29 cellular contexts compared by ENCODE assay signal in the genomic region with DNA sequence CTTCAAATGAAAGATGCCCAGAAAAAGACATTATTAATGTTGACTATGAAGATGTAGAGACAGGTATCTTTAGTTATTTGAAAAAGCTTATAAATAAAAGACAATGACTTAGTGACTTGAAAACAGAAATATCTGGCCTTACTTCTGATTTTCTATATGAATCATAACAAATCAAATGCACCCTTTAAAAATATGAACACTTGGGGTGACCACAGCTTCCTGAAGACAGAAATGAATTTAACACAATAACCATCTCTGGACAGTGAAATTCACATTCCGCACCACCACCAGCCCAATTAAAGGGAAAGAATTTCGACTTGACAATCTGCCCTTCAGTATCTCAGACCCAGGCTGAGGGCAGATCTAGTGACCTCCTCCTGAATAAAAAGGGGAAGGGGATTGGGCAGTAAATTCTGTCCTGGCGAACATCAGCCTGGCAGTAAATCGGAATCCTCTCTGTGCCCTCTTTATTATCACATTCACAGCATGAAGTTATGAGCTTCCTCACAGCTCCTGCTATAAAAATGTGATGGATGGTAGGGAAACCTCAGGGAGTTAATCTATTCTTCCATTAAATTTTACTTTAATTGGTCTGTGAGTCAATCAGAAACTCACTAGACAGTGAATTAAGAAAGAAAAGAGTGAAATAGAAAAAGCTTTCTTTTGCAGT.
DNase-seq lines count a peak whose midpoint lies in the region; ATAC-seq, FAIRE-seq and TF ChIP-seq lines count a peak whose summit lies in the region.
"Had no signal": no experiment of that assay in that cellular context is flagged by ENCODE, and none has a peak within 500 bp of the region (broad histone marks: within the 10 kb centered on the region; RNA-seq: fewer than 3 reads in every experiment).

No MANE protein-coding gene starts in this region.

- no peak overlapping the region for H2AFZ ChIP-seq in endothelial cell of umbilical vein (ENCODE audit: low read depth, low read length)

- H3K36me3 ChIP-seq in Panc1 (ENCODE audit: control insufficient read depth, insufficient read depth, low read length) = no peaks in the 10 kb centered on the region
- H3K36me3 ChIP-seq in endothelial cell of umbilical vein (ENCODE audit: control insufficient read depth in 2 of 2, extremely low read depth in 1 of 2, insufficient read depth in 2 of 2, low read length in 2 of 2) = no peaks in the 10 kb centered on the region
- H3K36me3 ChIP-seq in colonic mucosa = no peaks in the 10 kb centered on the region
- H3K36me3 ChIP-seq: left lung, thoracic aorta had no signal

- dilution Hi-C loops in endothelial cell of umbilical vein (cut with MboI; ENCODE audit: extremely low pct_ligation_motif_present, low sequenced_read_pairs) = no loop called here

- POLR2A ChIA-PET in Panc1 (lab: Charles Lee) (no interaction called here), endothelial cell of umbilical vein (lab: Charles Lee) (no interaction called here)

- peak overlapping the region; percentile 84 for H3K27ac ChIP-seq in Panc1 (ENCODE audit: low read length)
- peak overlapping the region; percentile 90 for H3K27ac ChIP-seq in endothelial cell of umbilical vein (ENCODE audit: insufficient read depth, low read depth, low read length)
- H3K27ac ChIP-seq in colonic mucosa = no peak overlapping the region
- H3K27ac ChIP-seq: dorsolateral prefrontal cortex, left lung, thoracic aorta had no signal

- H3K9me3 Mint-ChIP-seq in activated T-cell treated with anti-CD3 and anti-CD28 coated beads, Interleukin-2, amount 50 U/mL, for 72 hours = no peaks in the 10 kb centered on the region
- H3K9me3 Mint-ChIP-seq in activated T-cell treated with anti-CD3 and anti-CD28 coated beads, Interleukin-2, amount 50 U/mL, for 4 hours = no peaks in the 10 kb centered on the region
- H3K9me3 Mint-ChIP-seq in type B pancreatic cell = no peaks in the 10 kb centered on the region
- H3K9me3 Mint-ChIP-seq: activated B cell treated with CpG ODN at 0.5 μM for 24 hours; activated naive CD8-positive, alpha-beta T cell treated with anti-CD3 and anti-CD28 coated beads, Interleukin-2, amount 10 ng/mL, durations not matched to agents 7 days and 5 days; activated T-helper 2 cell treated with anti-CD3 and anti-CD28 coated beads, Interferon-gamma antibody, Interleukin-2, Interleukin-4, amounts not matched to agents 10 μg/mL and 5 μg/mL and 100 μg/mL, durations not matched to agents 14 hours and 24 hours and 36 hours; CD8-positive, alpha-beta memory T cell; HFFc6 had no signal

- no peak for DNase-seq in activated T-cell treated with anti-CD3 and anti-CD28 coated beads, Interleukin-2, amount 50 U/mL, for 72 hours
- no peak for DNase-seq in activated T-cell treated with anti-CD3 and anti-CD28 coated beads, Interleukin-2, amount 50 U/mL, for 4 hours
- no peak for DNase-seq in Panc1 (ENCODE audit: low read depth, low spot score)
- no peak for DNase-seq in endothelial cell of umbilical vein (ENCODE audit: low read depth, low spot score)
- no peak for DNase-seq in type B pancreatic cell (ENCODE audit: extremely low spot score, unreplicated experiment)
- DNase-seq in H54 (ENCODE audit: insufficient read length, low spot score) = no peak
- DNase-seq in NCI-H226 = no peak
- no peak for DNase-seq in colonic mucosa
- DNase-seq: 8988T; activated B cell treated with CpG ODN at 0.5 μM for 24 hours; activated CD8-positive, alpha-beta memory T cell treated with anti-CD3 and anti-CD28 coated beads, Interleukin-2, amount 10 ng/mL, durations not matched to agents 7 days and 5 days; activated naive CD8-positive, alpha-beta T cell treated with anti-CD3 and anti-CD28 coated beads, Interleukin-2, amount 10 ng/mL, durations not matched to agents 7 days and 5 days; CD8-positive, alpha-beta memory T cell; cerebellar nuclear complex; dorsolateral prefrontal cortex; HFFc6; hypothalamus; Kasumi-1; left lung; MV-4-11; NCI-H146; NCI-H510A; NK-92 treated with Interleukin-12 subunit alpha and Interleukin-12 subunit beta, amount 100 ng/mL, for 24 hours; SHP77 treated with DMSO at 0.1 percent for 48 hours; stimulated activated naive CD8-positive, alpha-beta T cell treated with anti-CD3 and anti-CD28 coated beads, Interleukin-15, Interleukin-2, amounts not matched to agents 100 U/mL and 50 U/mL, for 24 hours had no signal

- in situ Hi-C loops in Panc1 (cut with HindIII; ENCODE audit: low pct_unique_long_range_greater_than_20kb, low sequenced_read_pairs) = no loop called here

- no TSS peak for BruUV-seq in Panc1 (replicated peaks; lab: Mats Ljungman, UMichigan)
- BruUV-seq in endothelial cell of umbilical vein (replicated peaks; lab: Mats Ljungman, UMichigan) = no TSS peak

- H3K4me1 Mint-ChIP-seq in activated T-cell treated with anti-CD3 and anti-CD28 coated beads, Interleukin-2, amount 50 U/mL, for 72 hours (ENCODE audit: low read depth) = peaks cover 34% of the 10 kb centered on the region
- peaks cover 67% of the 10 kb centered on the region for H3K4me1 Mint-ChIP-seq in activated T-cell treated with anti-CD3 and anti-CD28 coated beads, Interleukin-2, amount 50 U/mL, for 4 hours (ENCODE audit: low read depth)
- H3K4me1 Mint-ChIP-seq in type B pancreatic cell (ENCODE audit: unreplicated experiment) = peaks cover 30% of the 10 kb centered on the region

- no peak for TF ChIP-seq CTCF in Panc1 (IDR thresholded peaks at IDR 0.05)
- TF ChIP-seq CTCF in endothelial cell of umbilical vein (IDR thresholded peaks at IDR 0.05; ENCODE audit: extremely low read depth in 1 of 2, insufficient read depth in 1 of 2, low read depth in 1 of 2, low read length in 2 of 2) = no peak
- TF ChIP-seq CTCF in type B pancreatic cell (conservative IDR thresholded peaks at IDR 0.05) = no peak
- TF ChIP-seq CTCF in colonic mucosa (IDR thresholded peaks at IDR 0.05) = no peak

- H3K27ac Mint-ChIP-seq in activated T-cell treated with anti-CD3 and anti-CD28 coated beads, Interleukin-2, amount 50 U/mL, for 72 hours = peak overlapping the region; percentile 84
- H3K27ac Mint-ChIP-seq in type B pancreatic cell = peak overlapping the region; percentile 10
- H3K27ac Mint-ChIP-seq: activated B cell treated with CpG ODN at 0.5 μM for 24 hours; activated CD8-positive, alpha-beta memory T cell treated with anti-CD3 and anti-CD28 coated beads, Interleukin-2, amount 10 ng/mL, durations not matched to agents 7 days and 5 days; activated naive CD8-positive, alpha-beta T cell treated with anti-CD3 and anti-CD28 coated beads, Interleukin-2, amount 10 ng/mL, durations not matched to agents 7 days and 5 days; B cell; HFFc6 had no signal

- H3K4me3 ChIP-seq in Panc1 (ENCODE audit: low read depth in 2 of 2, low read length in 2 of 2) (no peak overlapping the region), endothelial cell of umbilical vein (replicated peaks in 1 of 3; ENCODE audit: insufficient read depth in 1 of 3, low read depth in 1 of 3, low read length in 3 of 3) (no peak overlapping the region), colonic mucosa (no peak overlapping the region)
- H3K4me3 ChIP-seq: dorsolateral prefrontal cortex, left lung, thoracic aorta had no signal

- no peak for ATAC-seq in activated T-cell treated with anti-CD3 and anti-CD28 coated beads, Interleukin-2, amount 50 U/mL, for 72 hours (replicated peaks in 1 of 2)
- ATAC-seq in activated T-cell treated with anti-CD3 and anti-CD28 coated beads, Interleukin-2, amount 50 U/mL, for 4 hours = no peak
- ATAC-seq in Panc1 = no peak
- ATAC-seq: activated CD8-positive, alpha-beta memory T cell treated with anti-CD3 and anti-CD28 coated beads, Interleukin-2, amount 10 ng/mL, durations not matched to agents 7 days and 5 days; HepG2; left lung; stimulated activated naive CD8-positive, alpha-beta T cell treated with anti-CD3 and anti-CD28 coated beads, Interleukin-15, Interleukin-2, amounts not matched to agents 100 U/mL and 50 U/mL, for 24 hours had no signal

- FAIRE-seq in endothelial cell of umbilical vein (lab: Jason Lieb, UNC) (no peak), H54 (lab: Jason Lieb, UNC) (no peak)
- FAIRE-seq: HepG2 had no signal

- H3K79me2 ChIP-seq in endothelial cell of umbilical vein (ENCODE audit: control insufficient read depth, insufficient read depth, low read length) = no peaks in the 10 kb centered on the region

- H3K4me1 ChIP-seq in Panc1 (ENCODE audit: control insufficient read depth, insufficient read depth, low read length) (peaks cover 48% of the 10 kb centered on the region), endothelial cell of umbilical vein (ENCODE audit: control insufficient read depth, extremely low read depth, insufficient read depth, low read length) (peaks cover 86% of the 10 kb centered on the region), colonic mucosa (no peaks in the 10 kb centered on the region)

- peak overlapping the region in 1 of 2 donors; percentile 9 for H3K4me3 Mint-ChIP-seq in activated T-cell treated with anti-CD3 and anti-CD28 coated beads, Interleukin-2, amount 50 U/mL, for 72 hours
- H3K4me3 Mint-ChIP-seq in activated T-cell treated with anti-CD3 and anti-CD28 coated beads, Interleukin-2, amount 50 U/mL, for 4 hours = no peak overlapping the region
- no peak overlapping the region for H3K4me3 Mint-ChIP-seq in type B pancreatic cell
- H3K4me3 Mint-ChIP-seq: activated B cell treated with CpG ODN at 0.5 μM for 24 hours; activated CD8-positive, alpha-beta memory T cell treated with anti-CD3 and anti-CD28 coated beads, Interleukin-2, amount 10 ng/mL, durations not matched to agents 7 days and 5 days; activated naive CD8-positive, alpha-beta T cell treated with anti-CD3 and anti-CD28 coated beads, Interleukin-2, amount 10 ng/mL, durations not matched to agents 7 days and 5 days; B cell; HFFc6 had no signal

- CTCF ChIA-PET in Panc1 (lab: Charles Lee) = interaction anchor here (0.5 kb wide), 1 partner anchor 1740 kb away, joined by 3 read pairs; no protein-coding TSS in a partner anchor
- CTCF ChIA-PET in endothelial cell of umbilical vein (lab: Charles Lee) = interaction anchor here (0.5 to 20.0 kb wide), 7 partner anchors 10 to 119 kb away, joined by 3 to 289 read pairs (median 4); no protein-coding TSS in a partner anchor

- H4K20me1 ChIP-seq in endothelial cell of umbilical vein (replicated peaks; ENCODE audit: control insufficient read depth, extremely low read depth, insufficient read depth, low read length) = no peaks in the 10 kb centered on the region

- no peak overlapping the region for H3K4me2 ChIP-seq in endothelial cell of umbilical vein (ENCODE audit: insufficient read depth, low read length)

- H3K9me3 ChIP-seq in Panc1 (ENCODE audit: control insufficient read depth, insufficient read depth, low read depth, low read length) = no peaks in the 10 kb centered on the region
- no peaks in the 10 kb centered on the region for H3K9me3 ChIP-seq in endothelial cell of umbilical vein (replicated peaks; ENCODE audit: control insufficient read depth, insufficient read depth, low read length)
- no peaks in the 10 kb centered on the region for H3K9me3 ChIP-seq in colonic mucosa
- H3K9me3 ChIP-seq: left lung, thoracic aorta had no signal

- intact Hi-C loops in Panc1 (cut with micrococcal nuclease; ENCODE audit: unreplicated experiment) = no loop called here
- intact Hi-C loops in endothelial cell of umbilical vein (cut with micrococcal nuclease) = no loop called here
- intact Hi-C loops in colonic mucosa (cut with DNase I) = loop anchor here (10.0 kb wide), 1 partner anchor 56 kb away; no protein-coding TSS in a partner anchor

- no peaks in the 10 kb centered on the region for H3K9me1 ChIP-seq in endothelial cell of umbilical vein (replicated peaks; ENCODE audit: control insufficient read depth, extremely low read depth, insufficient read depth, low read length)

- H3K27me3 ChIP-seq in Panc1 (ENCODE audit: control insufficient read depth, insufficient read depth, low read length) (no peaks in the 10 kb centered on the region), endothelial cell of umbilical vein (ENCODE audit: control insufficient read depth in 2 of 2, insufficient read depth in 2 of 2, low read length in 2 of 2) (no peaks in the 10 kb centered on the region), colonic mucosa (no peaks in the 10 kb centered on the region)
- H3K27me3 ChIP-seq: left lung had no signal

- H3K36me3 Mint-ChIP-seq in activated T-cell treated with anti-CD3 and anti-CD28 coated beads, Interleukin-2, amount 50 U/mL, for 72 hours (ENCODE audit: insufficient read depth in 2 of 2) = peaks cover 0 to 3% of the 10 kb centered on the region in 2 donors
- peaks cover 14% of the 10 kb centered on the region for H3K36me3 Mint-ChIP-seq in activated T-cell treated with anti-CD3 and anti-CD28 coated beads, Interleukin-2, amount 50 U/mL, for 4 hours (ENCODE audit: insufficient read depth)
- no peaks in the 10 kb centered on the region for H3K36me3 Mint-ChIP-seq in type B pancreatic cell

- no peaks in the 10 kb centered on the region for H3K27me3 Mint-ChIP-seq in activated T-cell treated with anti-CD3 and anti-CD28 coated beads, Interleukin-2, amount 50 U/mL, for 72 hours (ENCODE audit: low read depth)
- H3K27me3 Mint-ChIP-seq in activated T-cell treated with anti-CD3 and anti-CD28 coated beads, Interleukin-2, amount 50 U/mL, for 4 hours (ENCODE audit: low read depth) = no peaks in the 10 kb centered on the region
- peaks cover 4% of the 10 kb centered on the region for H3K27me3 Mint-ChIP-seq in type B pancreatic cell
- H3K27me3 Mint-ChIP-seq: activated B cell treated with CpG ODN at 0.5 μM for 24 hours; activated CD8-positive, alpha-beta memory T cell treated with anti-CD3 and anti-CD28 coated beads, Interleukin-2, amount 10 ng/mL, durations not matched to agents 7 days and 5 days; activated naive CD8-positive, alpha-beta T cell treated with anti-CD3 and anti-CD28 coated beads, Interleukin-2, amount 10 ng/mL, durations not matched to agents 7 days and 5 days; B cell; CD8-positive, alpha-beta memory T cell had no signal

- H3K9ac ChIP-seq in endothelial cell of umbilical vein (replicated peaks; ENCODE audit: extremely low read depth, insufficient read depth, low read length) (peak overlapping the region; percentile 74), colonic mucosa (ENCODE audit: low read depth in 2 of 2, low read length in 2 of 2) (no peak overlapping the region)

- TF ChIP-seq POLR2A in endothelial cell of umbilical vein (IDR thresholded peaks at IDR 0.05; ENCODE audit: low read depth, low read length) (no peak), H54 (IDR thresholded peaks at IDR 0.05; ENCODE audit: low read depth, low read length) (no peak)
